ENCODE assay signal across 8 cellular contexts in genomic region chr17:28854457-28855382, GRCh38. TPM values are rescaled to one million over a fixed set of nuclear protein-coding genes. Genes with fewer than 3 reads are reported as not detected.
A peak's percentile ranks its signal among the peaks of the same experiment; 100 is the strongest.
DNase-seq lines count a peak whose midpoint lies in the region; ATAC-seq and TF ChIP-seq lines count a peak whose summit lies in the region.

Gene ERAL1, plus strand, starts transcription at chr17:28855016. Its CDS starts 19 bp downstream, at chr17:28855035.

- H3K9me3 ChIP-seq in left ventricle myocardium inferior (replicated peaks) = no peaks in the 10 kb centered on the region
- no peaks in the 10 kb centered on the region for H3K9me3 ChIP-seq in prostate gland

- H3K36me3 ChIP-seq in left ventricle myocardium inferior (peaks cover 33% of the 10 kb centered on the region), prostate gland (peaks cover 3 to 8% of the 10 kb centered on the region in 2 donors)

- DNase-seq in NCI-H146 (lab: John Stamatoyannopoulos, UW) (peak; percentile 86), T-helper 2 cell (peak; percentile 65 to 88 (median 78)), amygdala (lab: John Stamatoyannopoulos, UW) (peak; percentile 35 to 92 (median 78)), left ventricle myocardium inferior (peak; percentile 79), prostate gland (ENCODE audit: low spot score) (peak; percentile 86), ureter (ENCODE audit: low spot score) (peak; percentile 84)

- H3K4me1 ChIP-seq in left ventricle myocardium inferior (peaks cover 18% of the 10 kb centered on the region), prostate gland (replicated peaks) (peaks cover 5% of the 10 kb centered on the region)

- TF ChIP-seq CTCF in GM12875 (IDR thresholded peaks at IDR 0.05; ENCODE audit: borderline replicate concordance, insufficient read depth, low read depth, low read length) (no peak), left ventricle myocardium inferior (IDR thresholded peaks at IDR 0.05; ENCODE audit: borderline replicate concordance) (no peak), prostate gland (IDR thresholded peaks at IDR 0.05) (peak in 3 of 4 experiments; percentile 11 to 22 (median 18))

- H3K27ac ChIP-seq in left ventricle myocardium inferior (replicated peaks) = peak within 1 kb of the TSS; percentile 78
- H3K27ac ChIP-seq in prostate gland = peak within 1 kb of the TSS; percentile 69 to 74

- TF ChIP-seq POLR2A in prostate gland (IDR thresholded peaks at IDR 0.05) = peak; percentile 53

- peak; percentile 82 for ATAC-seq in HG02840 (IDR thresholded peaks at IDR 0.05; ENCODE audit: low FRiP score, unreplicated experiment)

- intact Hi-C loops in left ventricle myocardium inferior (cut with micrococcal nuclease) = no loop called here
- intact Hi-C loops in prostate gland (cut with DNase I) = loop anchor here (10.0 kb wide), 1 partner anchor 90 kb away; no protein-coding TSS in a partner anchor

- 1% methylated on average over 36 of the region's 43 CpGs for WGBS in prostate gland

- no peaks in the 10 kb centered on the region for H3K27me3 ChIP-seq in left ventricle myocardium inferior (ENCODE audit: low read depth)
- no peaks in the 10 kb centered on the region for H3K27me3 ChIP-seq in prostate gland (replicated peaks; ENCODE audit: insufficient read depth)

- H3K4me3 ChIP-seq in GM12875 (ENCODE audit: low read depth, low read length) (peak within 1 kb of the TSS; percentile 94), left ventricle myocardium inferior (peak within 1 kb of the TSS; percentile 79), prostate gland (peak within 1 kb of the TSS; percentile 51 to 63)

RNA-seq across cellular contexts. Expression of gene ERAL1, which starts in this region (rescaled TPM):
- total RNA-seq in left ventricle myocardium inferior (35.4 TPM), prostate gland (10 to 100 TPM; 49.9 to 70.8 TPM), ureter (40.3 TPM)

Comparison
In these comparisons a context has a peak if more than half of its experiments do, and no peak if none do; other contexts are left out.
1. Peak in every context shown above with its lines: DNase-seq, ATAC-seq, H3K4me3 ChIP-seq and H3K27ac ChIP-seq.
2. CTCF ChIP-seq: peak in prostate gland (3 of 4); none in GM12875 (single experiment) and left ventricle myocardium inferior (single experiment).